Comparison of ENCODE assay signal across 11 cellular contexts in the genomic region with DNA sequence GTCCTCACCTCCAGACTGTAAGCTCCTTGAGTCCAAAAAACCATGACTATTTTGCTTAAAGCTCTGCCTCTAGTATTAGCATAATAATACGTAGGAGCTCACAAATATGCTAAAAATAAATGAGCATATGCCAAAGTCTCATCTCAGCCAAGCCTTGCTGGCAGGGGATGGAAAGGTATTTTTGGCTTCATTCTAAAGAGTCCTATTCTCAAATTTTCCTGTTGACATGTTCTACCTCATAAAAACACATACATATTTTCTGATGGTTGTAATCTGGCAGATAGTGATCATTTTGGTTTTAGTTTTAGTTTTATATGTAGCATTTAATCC. TPM values are rescaled to one million over a fixed set of nuclear protein-coding genes. Genes with fewer than 3 reads are reported as not detected.
"Had no signal": no experiment of that assay in that cellular context is flagged by ENCODE, and none has a peak within 500 bp of the region (broad histone marks: within the 10 kb centered on the region; RNA-seq: fewer than 3 reads in every experiment).

No MANE protein-coding gene starts in this region.

- H3K36me3 ChIP-seq: HAP-1 had no signal

- ATAC-seq: HCT116 had no signal

- H3K27ac ChIP-seq: GM23248, HL-60 had no signal

- DNase-seq: GM23248, GOT3, H7, HFFc6, IMR-90, KBM-7 had no signal

- H3K9ac ChIP-seq: GM23248 had no signal

- H3K4me1 ChIP-seq: HAP-1 had no signal

- H2AFZ ChIP-seq: GM23248 had no signal

- H3K4me3 ChIP-seq: GM23248, HAP-1 had no signal

- H3K9me3 ChIP-seq: HAP-1 had no signal

RNA-seq across cellular contexts. Expression of a gene that starts 55.6 kb away (rescaled TPM):
- total RNA-seq: GM23248, H4, HFFc6, HT1080, IMR-90 had no signal
- polyA plus RNA-seq: GM23248, IMR-90 had no signal
